ENCODE assay signal across 25 cellular contexts in the genomic region with DNA sequence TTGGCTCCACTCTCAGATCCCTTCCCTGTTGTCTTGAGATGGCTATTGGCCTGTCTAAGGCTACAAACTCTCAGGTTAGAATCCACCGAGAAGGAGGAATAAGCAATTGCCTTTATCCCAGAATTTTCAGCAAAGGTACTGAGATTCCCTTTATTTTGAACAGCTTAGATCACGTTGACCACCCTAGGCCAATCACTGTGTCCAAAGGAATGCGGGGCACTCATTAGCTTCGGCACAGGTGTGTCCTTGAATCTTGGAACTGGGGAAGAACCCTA. TPM values are rescaled to one million over a fixed set of nuclear protein-coding genes. Genes with fewer than 3 reads are reported as not detected.
DNase-seq lines count a peak whose midpoint lies in the region; TF ChIP-seq lines count a peak whose summit lies in the region.
"Had no signal": no experiment of that assay in that cellular context is flagged by ENCODE, and none has a peak within 500 bp of the region (broad histone marks: within the 10 kb centered on the region; RNA-seq: fewer than 3 reads in every experiment).

No MANE protein-coding gene starts in this region.

- in situ Hi-C loops in GM23248 (cut with MboI): no loop called here

- CTCF ChIA-PET in activated CD4-positive, alpha-beta memory T cell treated with anti-CD3 and anti-CD28 coated beads for 36 hours (lab: Charles Lee): interaction anchor here (1.0 to 1.6 kb wide), 2 partner anchors 29 to 62 kb away, joined by 3 to 4 read pairs; no protein-coding TSS in a partner anchor
- CTCF ChIA-PET in activated CD4-positive, alpha-beta memory T cell treated with anti-CD3 and anti-CD28 coated beads, Interleukin-2, amount 10 ng/mL, durations not matched to agents 7 days and 5 days (lab: Charles Lee): interaction anchor here (0.5 to 1.3 kb wide), 3 partner anchors 15 to 17 kb away, joined by 3 read pairs; no protein-coding TSS in a partner anchor

- no peak overlapping the region for H3K4me2 ChIP-seq in GM23248 (ENCODE audit: unreplicated experiment)

- H3K9me3 ChIP-seq in GM23248 (ENCODE audit: low read depth) (no peaks in the 10 kb centered on the region), adipocyte (ENCODE audit: control insufficient read depth, low read length) (no peaks in the 10 kb centered on the region), neutrophil (peaks cover 5% of the 10 kb centered on the region)

- H3K4me3 Mint-ChIP-seq in activated CD4-positive, alpha-beta memory T cell treated with anti-CD3 and anti-CD28 coated beads for 36 hours: no peak overlapping the region
- H3K4me3 Mint-ChIP-seq in activated CD4-positive, alpha-beta memory T cell treated with anti-CD3 and anti-CD28 coated beads, Interleukin-2, amount 10 ng/mL, durations not matched to agents 7 days and 5 days: no peak overlapping the region
- H3K4me3 Mint-ChIP-seq: naive thymus-derived CD8-positive, alpha-beta T cell; T-helper 17 cell had no signal

- H3K27ac Mint-ChIP-seq in activated CD4-positive, alpha-beta memory T cell treated with anti-CD3 and anti-CD28 coated beads for 36 hours: peak overlapping the region; percentile 86
- no peak overlapping the region for H3K27ac Mint-ChIP-seq in activated CD4-positive, alpha-beta memory T cell treated with anti-CD3 and anti-CD28 coated beads, Interleukin-2, amount 10 ng/mL, durations not matched to agents 7 days and 5 days

- H4K20me1 ChIP-seq in GM23248 (ENCODE audit: insufficient read depth): peaks cover 15% of the 10 kb centered on the region

- H3K9ac ChIP-seq in GM23248: no peak overlapping the region
- H3K9ac ChIP-seq in adipocyte (ENCODE audit: low read length): peak overlapping the region; percentile 63

- H3K36me3 Mint-ChIP-seq in activated CD4-positive, alpha-beta memory T cell treated with anti-CD3 and anti-CD28 coated beads for 36 hours: peaks cover 50% of the 10 kb centered on the region
- H3K36me3 Mint-ChIP-seq in activated CD4-positive, alpha-beta memory T cell treated with anti-CD3 and anti-CD28 coated beads, Interleukin-2, amount 10 ng/mL, durations not matched to agents 7 days and 5 days (ENCODE audit: low read depth): peaks cover 60% of the 10 kb centered on the region

- H3K4me1 ChIP-seq in GM23248 (ENCODE audit: insufficient read depth) (peaks cover 33% of the 10 kb centered on the region), adipocyte (ENCODE audit: control insufficient read depth, insufficient read depth, low read length) (peaks cover 48% of the 10 kb centered on the region), neutrophil (ENCODE audit: control insufficient read depth in 1 of 2, insufficient read depth in 1 of 2, low read depth in 1 of 2, low read length in 1 of 2) (peaks cover 48 to 51% of the 10 kb centered on the region in 2 experiments)

- WGBS in GM23248 (ENCODE audit: low coverage in 1 of 2, low lambda C conversion rate in 2 of 2, missing lambda C conversion rate in 2 of 2), 2 experiments: 86 to 89% methylated on average over 4 of the region's 4 CpGs

- H3K27me3 ChIP-seq in GM23248 (replicated peaks; ENCODE audit: insufficient read depth): no peaks in the 10 kb centered on the region
- no peaks in the 10 kb centered on the region for H3K27me3 ChIP-seq in adipocyte (replicated peaks; ENCODE audit: control insufficient read depth, insufficient read depth, low read length)
- no peaks in the 10 kb centered on the region for H3K27me3 ChIP-seq in neutrophil

- H3K4me1 Mint-ChIP-seq in activated CD4-positive, alpha-beta memory T cell treated with anti-CD3 and anti-CD28 coated beads for 36 hours (ENCODE audit: low read depth): peaks cover 60% of the 10 kb centered on the region
- peaks cover 52% of the 10 kb centered on the region for H3K4me1 Mint-ChIP-seq in activated CD4-positive, alpha-beta memory T cell treated with anti-CD3 and anti-CD28 coated beads, Interleukin-2, amount 10 ng/mL, durations not matched to agents 7 days and 5 days

- peaks cover 22% of the 10 kb centered on the region for H3K79me2 ChIP-seq in GM23248 (ENCODE audit: insufficient read depth)

- H3K36me3 ChIP-seq in GM23248 (ENCODE audit: low read depth): peaks cover 39% of the 10 kb centered on the region
- peaks cover 36% of the 10 kb centered on the region for H3K36me3 ChIP-seq in adipocyte (ENCODE audit: control insufficient read depth, insufficient read depth, low read length, severe bottlenecking)
- H3K36me3 ChIP-seq in neutrophil: peaks cover 58% of the 10 kb centered on the region

- DNase-seq in activated CD4-positive, alpha-beta memory T cell treated with anti-CD3 and anti-CD28 coated beads for 36 hours: no peak
- no peak for DNase-seq in activated CD4-positive, alpha-beta memory T cell treated with anti-CD3 and anti-CD28 coated beads, Interleukin-2, amount 10 ng/mL, durations not matched to agents 7 days and 5 days
- DNase-seq in GM23248 (no peak), adipocyte (ENCODE audit: low read depth) (no peak), DMS79 (lab: John Stamatoyannopoulos, UW) (no peak), GM20000 (ENCODE audit: low spot score) (no peak), iPS-NIHi11 (ENCODE audit: low spot score) (no peak)
- DNase-seq: 8988T; dermis blood vessel endothelial cell; KBM-7; kidney; MM.1S; naive thymus-derived CD8-positive, alpha-beta T cell; NCI-H1417; NCI-H2081 treated with DMSO at 0.1 percent for 48 hours; NCI-H345; NCI-H774; occipital lobe; T-helper 17 cell had no signal

- no peak overlapping the region for H3K4me3 ChIP-seq in GM23248
- H3K4me3 ChIP-seq in adipocyte (ENCODE audit: low read length): peak overlapping the region; percentile 56
- H3K4me3 ChIP-seq in neutrophil (ENCODE audit: low read depth in 1 of 2, low read length in 1 of 2): no peak overlapping the region

- H3K9me3 Mint-ChIP-seq in activated CD4-positive, alpha-beta memory T cell treated with anti-CD3 and anti-CD28 coated beads for 36 hours: peaks cover 3% of the 10 kb centered on the region
- H3K9me3 Mint-ChIP-seq in activated CD4-positive, alpha-beta memory T cell treated with anti-CD3 and anti-CD28 coated beads, Interleukin-2, amount 10 ng/mL, durations not matched to agents 7 days and 5 days: peaks cover 5% of the 10 kb centered on the region

- POLR2A ChIA-PET in activated CD4-positive, alpha-beta memory T cell treated with anti-CD3 and anti-CD28 coated beads for 36 hours (lab: Charles Lee): no interaction called here
- POLR2A ChIA-PET in activated CD4-positive, alpha-beta memory T cell treated with anti-CD3 and anti-CD28 coated beads, Interleukin-2, amount 10 ng/mL, durations not matched to agents 7 days and 5 days (lab: Charles Lee): no interaction called here

- H3F3A ChIP-seq in GM23248 (ENCODE audit: insufficient read depth): peaks cover 63% of the 10 kb centered on the region

- intact Hi-C loops in activated CD4-positive, alpha-beta memory T cell treated with anti-CD3 and anti-CD28 coated beads for 36 hours (cut with micrococcal nuclease): loop anchor here (10.0 kb wide), 1 partner anchor 1515 kb away; a partner anchor contains a TSS

- H2AFZ ChIP-seq in GM23248: no peak overlapping the region

- no peaks in the 10 kb centered on the region for H3K27me3 Mint-ChIP-seq in activated CD4-positive, alpha-beta memory T cell treated with anti-CD3 and anti-CD28 coated beads for 36 hours
- H3K27me3 Mint-ChIP-seq in activated CD4-positive, alpha-beta memory T cell treated with anti-CD3 and anti-CD28 coated beads, Interleukin-2, amount 10 ng/mL, durations not matched to agents 7 days and 5 days: no peaks in the 10 kb centered on the region
- H3K27me3 Mint-ChIP-seq: stimulated activated naive CD8-positive, alpha-beta T cell treated with anti-CD3 and anti-CD28 coated beads, Interleukin-15, Interleukin-2, amounts not matched to agents 100 ng/mL and 50 ng/mL, for 24 hours; T-helper 17 cell had no signal

- H3K27ac ChIP-seq in GM23248 (peak overlapping the region; percentile 62), neutrophil (peak overlapping the region; percentile 98)

- TF ChIP-seq CTCF in neutrophil (IDR thresholded peaks at IDR 0.05) (no peak), GM20000 (IDR thresholded peaks at IDR 0.05; ENCODE audit: extremely low read depth, missing control alignments) (no peak)

- no peaks in the 10 kb centered on the region for H3K9me2 ChIP-seq in GM23248 (ENCODE audit: insufficient read depth)

RNA-seq across cellular contexts. Expression of a gene that starts 6.9 kb away (rescaled TPM):
- total RNA-seq in activated CD4-positive, alpha-beta memory T cell treated with anti-CD3 and anti-CD28 coated beads for 36 hours: 100 to 1,000 TPM; 460 to 477 TPM
- total RNA-seq in activated CD4-positive, alpha-beta memory T cell treated with anti-CD3 and anti-CD28 coated beads, Interleukin-2, amount 10 ng/mL, durations not matched to agents 7 days and 5 days: 100 to 1,000 TPM; 504 to 539 TPM
- total RNA-seq in GM23248 (2014; rRNA removed; shearing (Covaris generic)): 460 and 612 TPM in 2 replicates
- 4,050 and 4,052 TPM in 2 replicates for polyA plus RNA-seq in GM23248 (2016; fragmentation: Nextera tagmentation; extraction: Ambion mirVana)

RNA-seq across cellular contexts. Expression of a gene that starts 36.2 kb away (rescaled TPM):
- total RNA-seq in activated CD4-positive, alpha-beta memory T cell treated with anti-CD3 and anti-CD28 coated beads for 36 hours: 100 to 1,000 TPM; 257 to 270 TPM
- total RNA-seq in activated CD4-positive, alpha-beta memory T cell treated with anti-CD3 and anti-CD28 coated beads, Interleukin-2, amount 10 ng/mL, durations not matched to agents 7 days and 5 days: 100 to 1,000 TPM; 631 to 641 TPM
- 60.5 and 60.7 TPM in 2 replicates for total RNA-seq in GM23248 (2014; rRNA removed; shearing (Covaris generic))
- polyA plus RNA-seq in GM23248 (2016; fragmentation: Nextera tagmentation; extraction: Ambion mirVana): 1,024 and 1,043 TPM in 2 replicates

RNA-seq across cellular contexts. Expression of a gene that starts 59.0 kb away (rescaled TPM):
- total RNA-seq in activated CD4-positive, alpha-beta memory T cell treated with anti-CD3 and anti-CD28 coated beads for 36 hours: not detected
- total RNA-seq in activated CD4-positive, alpha-beta memory T cell treated with anti-CD3 and anti-CD28 coated beads, Interleukin-2, amount 10 ng/mL, durations not matched to agents 7 days and 5 days: not detected
- total RNA-seq in GM23248 (2014; rRNA removed; shearing (Covaris generic)): not detected in 2 replicates
- not detected in 2 replicates for polyA plus RNA-seq in GM23248 (2016; fragmentation: Nextera tagmentation; extraction: Ambion mirVana)
- total RNA-seq: activated naive CD4-positive, alpha-beta T cell treated with anti-CD3 and anti-CD28 coated beads, Interleukin-2, amount 50 U/mL, for 72 hours; dermis blood vessel endothelial cell; fibroblast of lung; kidney; liver; naive thymus-derived CD8-positive, alpha-beta T cell; occipital lobe; pulmonary artery endothelial cell; T-helper 17 cell had no signal
- polyA plus RNA-seq: fibroblast of lung; liver; naive thymus-derived CD8-positive, alpha-beta T cell had no signal
